Comparison of ENCODE assay signal across 9 cellular contexts in the genomic region with DNA sequence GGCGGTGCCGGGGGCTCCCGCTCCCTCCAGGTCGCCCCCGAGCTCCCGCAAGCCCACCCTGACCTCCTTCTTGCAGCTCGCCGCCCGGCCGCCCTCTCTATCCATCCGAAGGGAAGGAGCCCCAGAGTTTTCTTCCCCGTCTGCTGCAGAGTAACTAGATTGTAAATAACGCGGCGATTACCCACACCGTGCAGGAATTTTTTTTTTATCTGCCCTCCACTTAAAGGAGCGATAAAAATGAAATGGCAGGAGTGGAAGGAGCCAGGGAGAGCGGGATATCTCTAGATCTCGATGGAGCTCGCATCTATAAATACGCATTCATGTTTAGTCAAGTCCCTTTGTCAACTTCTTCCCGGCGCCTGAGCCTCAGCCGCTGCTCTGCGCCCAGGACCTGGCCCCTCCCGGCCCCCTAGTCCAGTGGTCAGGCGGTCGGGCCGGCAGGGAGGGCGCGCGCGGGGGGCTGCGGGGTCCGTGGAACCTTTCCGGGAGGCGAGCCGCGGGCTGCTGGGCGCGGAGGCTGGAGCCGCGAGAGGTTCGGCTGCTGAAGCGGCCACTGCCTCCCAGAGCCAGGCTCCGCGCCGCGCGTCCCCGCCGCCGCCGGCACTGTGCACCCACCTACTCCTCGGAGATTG.
DNase-seq lines count a peak whose midpoint lies in the region; ATAC-seq lines count a peak whose summit lies in the region.
"Had no signal": no experiment of that assay in that cellular context is flagged by ENCODE, and none has a peak within 500 bp of the region (broad histone marks: within the 10 kb centered on the region; RNA-seq: fewer than 3 reads in every experiment).

No MANE protein-coding gene starts in this region.

- no peak for DNase-seq in T-helper 1 cell
- DNase-seq in NCI-H2227 (lab: John Stamatoyannopoulos, UW; ENCODE audit: unreplicated experiment), result peak; percentile 61
- no peak for DNase-seq in central memory CD8-positive, alpha-beta T cell (ENCODE audit: low spot score in 2 of 2)
- DNase-seq in stimulated activated naive B cell treated with anti-CD40 and anti-IgM and Interleukin-4, amounts not matched to agents 10 μg/mL and 1 μg/mL and 100 μg/mL, for 72 hours, result no peak
- DNase-seq in central memory CD4-positive, alpha-beta T cell, result no peak
- no peak for DNase-seq in activated effector memory CD4-positive, alpha-beta T cell treated with anti-CD3 and anti-CD28 coated beads, Interleukin-2, amount 50 U/mL, for 16 hours

- peak overlapping the region; percentile 79 for H3K27ac ChIP-seq in layer of hippocampus (ENCODE audit: low read depth, low read length)

- no peaks in the 10 kb centered on the region for H3K27me3 ChIP-seq in layer of hippocampus (ENCODE audit: control insufficient read depth, insufficient read depth, low read length)
- H3K27me3 ChIP-seq: adrenal gland had no signal

- peaks cover 13% of the 10 kb centered on the region for H3K4me1 Mint-ChIP-seq in T-helper 1 cell treated with Interleukin-12 subunit alpha and Interleukin-12 subunit beta and Interleukin-4 antibody, amounts not matched to agents 30 μg/mL and 1 μg/mL, for 36 hours (ENCODE audit: low read depth)
- peaks cover 29% of the 10 kb centered on the region for H3K4me1 Mint-ChIP-seq in central memory CD8-positive, alpha-beta T cell
- H3K4me1 Mint-ChIP-seq in stimulated activated naive B cell treated with anti-CD40 and anti-IgM and Interleukin-4, amounts not matched to agents 10 μg/mL and 1 μg/mL and 100 μg/mL, for 72 hours, result peaks cover 17 to 22% of the 10 kb centered on the region in 2 donors

- no peaks in the 10 kb centered on the region for H3K36me3 Mint-ChIP-seq in T-helper 1 cell treated with Interleukin-12 subunit alpha and Interleukin-12 subunit beta and Interleukin-4 antibody, amounts not matched to agents 30 μg/mL and 1 μg/mL, for 36 hours (ENCODE audit: low read depth)
- peaks cover 5% of the 10 kb centered on the region for H3K36me3 Mint-ChIP-seq in central memory CD8-positive, alpha-beta T cell (ENCODE audit: insufficient read depth)
- peaks cover 0 to 4% of the 10 kb centered on the region in 2 donors for H3K36me3 Mint-ChIP-seq in stimulated activated naive B cell treated with anti-CD40 and anti-IgM and Interleukin-4, amounts not matched to agents 10 μg/mL and 1 μg/mL and 100 μg/mL, for 72 hours

- peak; percentile 19 for ATAC-seq in central memory CD8-positive, alpha-beta T cell (replicated peaks; ENCODE audit: extremely low read depth, poor library complexity, severe bottlenecking)
- peak; percentile 47 to 49 for ATAC-seq in stimulated activated naive B cell treated with anti-CD40 and anti-IgM and Interleukin-4, amounts not matched to agents 10 μg/mL and 1 μg/mL and 100 μg/mL, for 72 hours (replicated peaks)

- H3K4me3 Mint-ChIP-seq in T-helper 1 cell treated with Interleukin-12 subunit alpha and Interleukin-12 subunit beta and Interleukin-4 antibody, amounts not matched to agents 30 μg/mL and 1 μg/mL, for 36 hours, result peak overlapping the region; percentile 94
- peak overlapping the region; percentile 74 for H3K4me3 Mint-ChIP-seq in central memory CD8-positive, alpha-beta T cell
- H3K4me3 Mint-ChIP-seq in stimulated activated naive B cell treated with anti-CD40 and anti-IgM and Interleukin-4, amounts not matched to agents 10 μg/mL and 1 μg/mL and 100 μg/mL, for 72 hours, result peak overlapping the region; percentile 94

- H3K27ac Mint-ChIP-seq in T-helper 1 cell treated with Interleukin-12 subunit alpha and Interleukin-12 subunit beta and Interleukin-4 antibody, amounts not matched to agents 30 μg/mL and 1 μg/mL, for 36 hours, result no peak overlapping the region
- no peak overlapping the region for H3K27ac Mint-ChIP-seq in central memory CD8-positive, alpha-beta T cell (ENCODE audit: low read depth)
- peak overlapping the region; percentile 78 for H3K27ac Mint-ChIP-seq in stimulated activated naive B cell treated with anti-CD40 and anti-IgM and Interleukin-4, amounts not matched to agents 10 μg/mL and 1 μg/mL and 100 μg/mL, for 72 hours

- peaks cover 77% of the 10 kb centered on the region for H3K27me3 Mint-ChIP-seq in T-helper 1 cell treated with Interleukin-12 subunit alpha and Interleukin-12 subunit beta and Interleukin-4 antibody, amounts not matched to agents 30 μg/mL and 1 μg/mL, for 36 hours (ENCODE audit: low read depth)
- H3K27me3 Mint-ChIP-seq in central memory CD8-positive, alpha-beta T cell, result peaks cover 89% of the 10 kb centered on the region
- H3K27me3 Mint-ChIP-seq in stimulated activated naive B cell treated with anti-CD40 and anti-IgM and Interleukin-4, amounts not matched to agents 10 μg/mL and 1 μg/mL and 100 μg/mL, for 72 hours, result peaks cover 35 to 51% of the 10 kb centered on the region in 2 donors

- no peaks in the 10 kb centered on the region for H3K9me3 Mint-ChIP-seq in T-helper 1 cell treated with Interleukin-12 subunit alpha and Interleukin-12 subunit beta and Interleukin-4 antibody, amounts not matched to agents 30 μg/mL and 1 μg/mL, for 36 hours
- H3K9me3 Mint-ChIP-seq in central memory CD8-positive, alpha-beta T cell, result no peaks in the 10 kb centered on the region
- H3K9me3 Mint-ChIP-seq in stimulated activated naive B cell treated with anti-CD40 and anti-IgM and Interleukin-4, amounts not matched to agents 10 μg/mL and 1 μg/mL and 100 μg/mL, for 72 hours, result no peaks in the 10 kb centered on the region
